In genomic region chr17:78208486-78208885, GRCh38 we compare ENCODE assay signal across 29 cellular contexts. TPM values are rescaled to one million over a fixed set of nuclear protein-coding genes. Genes with fewer than 3 reads are reported as not detected.
"Had no signal": no experiment of that assay in that cellular context is flagged by ENCODE, and none has a peak within 500 bp of the region (broad histone marks: within the 10 kb centered on the region; RNA-seq: fewer than 3 reads in every experiment).

No MANE protein-coding gene starts in this region.

- H3K27me3 ChIP-seq: brain microvascular endothelial cell, esophagus muscularis mucosa, foreskin keratinocyte, gastrocnemius medialis had no signal

- H3K4me3 ChIP-seq: coronary artery, esophagus muscularis mucosa, gastrocnemius medialis had no signal

- H3K4me1 ChIP-seq: foreskin keratinocyte, gastrocnemius medialis had no signal

- FAIRE-seq: astrocyte, bronchial epithelial cell had no signal

- H3K27ac ChIP-seq: brain microvascular endothelial cell, coronary artery, esophagus muscularis mucosa, foreskin keratinocyte, gastrocnemius medialis had no signal

- DNase-seq: activated CD4-positive, alpha-beta memory T cell treated with anti-CD3 and anti-CD28 coated beads, Interleukin-2, amount 10 ng/mL, durations not matched to agents 7 days and 5 days; activated CD4-positive, alpha-beta T cell treated with anti-CD3 and anti-CD28 coated beads for 36 hours; activated CD4-positive, alpha-beta T cell treated with anti-CD3 and anti-CD28 coated beads, Interleukin-2, amount 10 ng/mL, durations not matched to agents 24 days and 14 days; activated CD4-positive, CD25-positive, alpha-beta regulatory T cell; activated CD4-positive, CD25-positive, alpha-beta regulatory T cell treated with anti-CD3 and anti-CD28 coated beads, Interleukin-2, amount 50 U/mL, for 72 hours; activated CD8-positive, alpha-beta memory T cell treated with anti-CD3 and anti-CD28 coated beads, Interleukin-2, amount 50 U/mL, for 48 hours; activated gamma-delta T cell; activated naive CD4-positive, alpha-beta T cell; activated naive CD4-positive, alpha-beta T cell treated with anti-CD3 and anti-CD28 coated beads, Interleukin-2, amount 10 ng/mL, durations not matched to agents 7 days and 5 days; activated naive CD8-positive, alpha-beta T cell treated with anti-CD3 and anti-CD28 coated beads, Interleukin-2, amount 10 ng/mL, durations not matched to agents 7 days and 5 days; activated T-cell treated with anti-CD3 and anti-CD28 coated beads for 4 hours; activated T-cell treated with anti-CD3 and anti-CD28 coated beads, Interleukin-2, amount 50 U/mL, for 24 hours; activated T-cell treated with anti-CD3 and anti-CD28 coated beads, Interleukin-2, amount 50 U/mL, for 72 hours; anterior cingulate cortex; brain microvascular endothelial cell; effector CD4-positive, alpha-beta T cell; effector memory CD8-positive, alpha-beta T cell; erythroblast; foreskin keratinocyte; gastrocnemius medialis; T-helper 2 cell had no signal

- H3K9me3 ChIP-seq: esophagus muscularis mucosa, gastrocnemius medialis had no signal

- H3K36me3 ChIP-seq: gastrocnemius medialis had no signal

- ATAC-seq: activated CD4-positive, alpha-beta T cell treated with anti-CD3 and anti-CD28 coated beads for 36 hours; activated naive CD4-positive, alpha-beta T cell treated with anti-CD3 and anti-CD28 coated beads, Interleukin-2, amount 50 U/mL, for 72 hours; activated T-cell treated with anti-CD3 and anti-CD28 coated beads, Interleukin-2, amount 50 U/mL, for 72 hours; effector memory CD8-positive, alpha-beta T cell; foreskin keratinocyte; gastrocnemius medialis had no signal

RNA-seq across cellular contexts. Expression of gene TMEM235, which starts 22.9 kb away (rescaled TPM):
- total RNA-seq: activated CD4-positive, alpha-beta memory T cell treated with anti-CD3 and anti-CD28 coated beads, Interleukin-2, amount 10 ng/mL, durations not matched to agents 7 days and 5 days; activated CD4-positive, alpha-beta T cell treated with anti-CD3 and anti-CD28 coated beads for 36 hours; activated CD4-positive, alpha-beta T cell treated with anti-CD3 and anti-CD28 coated beads, Interleukin-2, amount 10 ng/mL, durations not matched to agents 24 days and 14 days; activated naive CD4-positive, alpha-beta T cell treated with anti-CD3 and anti-CD28 coated beads, Interleukin-2, amount 50 U/mL, for 72 hours; activated naive CD8-positive, alpha-beta T cell treated with anti-CD3 and anti-CD28 coated beads, Interleukin-2, amount 10 ng/mL, durations not matched to agents 7 days and 5 days; activated T-cell treated with anti-CD3 and anti-CD28 coated beads, Interleukin-2, amount 50 U/mL, for 72 hours; astrocyte; bronchial epithelial cell; cardiac septum; esophagus muscularis mucosa; foreskin keratinocyte; gastrocnemius medialis; glomerular endothelial cell; T-helper 1 cell treated with Interleukin-12 subunit alpha and Interleukin-12 subunit beta and Interleukin-4 antibody, amounts not matched to agents 30 ng/mL and 1 ng/mL, for 36 hours had no signal
- polyA plus RNA-seq: foreskin keratinocyte had no signal
